ENCODE assay signal across 10 cellular contexts in the genomic region with DNA sequence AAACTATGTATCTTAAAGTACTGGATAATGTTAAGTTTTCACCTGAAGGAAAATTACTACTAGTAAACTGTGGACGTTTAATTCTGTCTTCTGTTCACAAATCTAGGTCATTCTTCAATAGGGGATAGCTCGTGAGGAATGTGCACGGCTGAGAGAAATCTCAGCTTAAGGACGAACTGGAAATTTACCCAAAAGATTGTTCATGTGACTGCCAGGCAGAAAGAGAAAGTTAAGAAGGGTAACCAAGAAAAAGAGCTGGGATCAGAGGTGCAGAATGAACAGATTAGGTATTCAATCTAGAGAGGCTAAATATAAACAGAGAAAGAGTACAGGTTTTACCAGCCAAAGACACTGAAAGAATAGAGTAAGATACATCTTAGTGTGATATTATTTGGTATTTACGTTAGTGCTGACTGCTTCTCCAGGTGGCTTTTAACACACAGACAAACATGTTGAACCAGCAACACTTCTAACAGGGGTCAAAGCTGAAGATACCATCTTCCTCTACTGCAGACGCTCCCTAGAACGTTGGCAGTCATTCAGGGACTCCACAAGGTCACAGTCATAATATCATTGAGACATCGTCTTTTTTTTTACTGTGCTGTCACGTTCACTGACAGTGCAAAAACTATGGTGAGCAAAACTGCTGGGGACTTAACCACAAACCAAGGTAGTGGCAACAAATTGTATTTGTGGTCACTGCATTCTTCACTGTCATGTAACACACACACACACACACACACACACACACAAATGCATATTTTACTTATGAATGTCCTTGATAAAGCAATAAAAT.
A peak's percentile ranks its signal among the peaks of the same experiment; 100 is the strongest.
DNase-seq lines count a peak whose midpoint lies in the region; TF ChIP-seq lines count a peak whose summit lies in the region.
"Had no signal": no experiment of that assay in that cellular context is flagged by ENCODE, and none has a peak within 500 bp of the region (broad histone marks: within the 10 kb centered on the region; RNA-seq: fewer than 3 reads in every experiment).

No MANE protein-coding gene starts in this region.

- peak overlapping the region; percentile 24 for H3K27ac Mint-ChIP-seq in activated naive CD4-positive, alpha-beta T cell treated with anti-CD3 and anti-CD28 coated beads, Interleukin-2, amount 10 ng/mL, durations not matched to agents 7 days and 5 days
- H3K27ac Mint-ChIP-seq in stimulated activated naive CD8-positive, alpha-beta T cell treated with anti-CD3 and anti-CD28 coated beads, Interleukin-15, Interleukin-2, amounts not matched to agents 100 ng/mL and 50 ng/mL, for 24 hours, result no peak overlapping the region
- H3K27ac Mint-ChIP-seq in endodermal cell, result no peak overlapping the region

- H3K9me3 ChIP-seq in fibroblast of lung (ENCODE audit: control insufficient read depth, insufficient read depth, low read depth, low read length) (no peaks in the 10 kb centered on the region), endodermal cell (ENCODE audit: control insufficient read depth, low read length) (peaks cover 14% of the 10 kb centered on the region)

- no peaks in the 10 kb centered on the region for H3K36me3 ChIP-seq in fibroblast of lung (ENCODE audit: control insufficient read depth, insufficient read depth, low read length)
- no peaks in the 10 kb centered on the region for H3K36me3 ChIP-seq in endodermal cell (ENCODE audit: control insufficient read depth, insufficient read depth, low read length)

- peaks cover 11% of the 10 kb centered on the region for H3K36me3 Mint-ChIP-seq in activated naive CD4-positive, alpha-beta T cell treated with anti-CD3 and anti-CD28 coated beads, Interleukin-2, amount 10 ng/mL, durations not matched to agents 7 days and 5 days
- peaks cover 11% of the 10 kb centered on the region for H3K36me3 Mint-ChIP-seq in stimulated activated naive CD8-positive, alpha-beta T cell treated with anti-CD3 and anti-CD28 coated beads, Interleukin-15, Interleukin-2, amounts not matched to agents 100 ng/mL and 50 ng/mL, for 24 hours (ENCODE audit: low read depth)
- H3K36me3 Mint-ChIP-seq in endodermal cell (ENCODE audit: low read depth), result peaks cover 3% of the 10 kb centered on the region

- no peaks in the 10 kb centered on the region for H3K27me3 Mint-ChIP-seq in activated naive CD4-positive, alpha-beta T cell treated with anti-CD3 and anti-CD28 coated beads, Interleukin-2, amount 10 ng/mL, durations not matched to agents 7 days and 5 days
- no peaks in the 10 kb centered on the region for H3K27me3 Mint-ChIP-seq in stimulated activated naive CD8-positive, alpha-beta T cell treated with anti-CD3 and anti-CD28 coated beads, Interleukin-15, Interleukin-2, amounts not matched to agents 100 ng/mL and 50 ng/mL, for 24 hours
- H3K27me3 Mint-ChIP-seq in endodermal cell (ENCODE audit: insufficient read depth), result no peaks in the 10 kb centered on the region

- H3K27me3 ChIP-seq in fibroblast of lung (ENCODE audit: control insufficient read depth, insufficient read depth, low read length), result no peaks in the 10 kb centered on the region
- H3K27me3 ChIP-seq in endodermal cell (ENCODE audit: control insufficient read depth, insufficient read depth, low read length, poor library complexity, severe bottlenecking), result no peaks in the 10 kb centered on the region

- TF ChIP-seq CTCF in fibroblast of lung (conservative IDR thresholded peaks at IDR 0.05 in 1 of 2, IDR thresholded peaks at IDR 0.05 in 1 of 2; ENCODE audit: low read depth in 1 of 2, low read length in 2 of 2) (no peak), endodermal cell (conservative IDR thresholded peaks at IDR 0.05) (no peak)

- no peaks in the 10 kb centered on the region for H4K20me1 ChIP-seq in fibroblast of lung (ENCODE audit: control insufficient read depth, extremely low read depth, insufficient read depth, low read length)

- H3K9ac ChIP-seq in fibroblast of lung (ENCODE audit: insufficient read depth, low read length), result no peak overlapping the region
- H3K9ac ChIP-seq in endodermal cell (ENCODE audit: extremely low read depth, low read length, poor library complexity, severe bottlenecking), result no peak overlapping the region

- H3K27ac ChIP-seq in fibroblast of lung (ENCODE audit: insufficient read depth, low read length), result no peak overlapping the region
- H3K27ac ChIP-seq in endodermal cell (ENCODE audit: low read depth, low read length), result no peak overlapping the region

- peak overlapping the region; percentile 49 for H3K4me2 ChIP-seq in fibroblast of lung (ENCODE audit: extremely low read depth, insufficient read depth, low read length)

- H3K4me1 Mint-ChIP-seq in activated naive CD4-positive, alpha-beta T cell treated with anti-CD3 and anti-CD28 coated beads, Interleukin-2, amount 10 ng/mL, durations not matched to agents 7 days and 5 days, result peaks cover 49% of the 10 kb centered on the region
- H3K4me1 Mint-ChIP-seq in stimulated activated naive CD8-positive, alpha-beta T cell treated with anti-CD3 and anti-CD28 coated beads, Interleukin-15, Interleukin-2, amounts not matched to agents 100 ng/mL and 50 ng/mL, for 24 hours (ENCODE audit: low read depth), result peaks cover 34% of the 10 kb centered on the region
- H3K4me1 Mint-ChIP-seq in endodermal cell, result peaks cover 3% of the 10 kb centered on the region

- no peak for DNase-seq in activated naive CD4-positive, alpha-beta T cell treated with anti-CD3 and anti-CD28 coated beads, Interleukin-2, amount 10 ng/mL, durations not matched to agents 7 days and 5 days
- no peak for DNase-seq in activated naive CD4-positive, alpha-beta T cell treated with Interleukin-2 at 50 U/mL for 16 hours
- peak; percentile 72 for DNase-seq in RPMI8226
- DNase-seq in fibroblast of lung (ENCODE audit: low read depth in 2 of 2), result peak; percentile 28 to 71
- DNase-seq in D341Med (ENCODE audit: low spot score), result no peak
- no peak for DNase-seq in NCI-H1092 (lab: John Stamatoyannopoulos, UW)
- DNase-seq in endodermal cell, result no peak
- DNase-seq: left cardiac atrium, NCI-H146 had no signal

- no peaks in the 10 kb centered on the region for H3K4me1 ChIP-seq in fibroblast of lung (ENCODE audit: control insufficient read depth, extremely low read depth, insufficient read depth, low read length)
- H3K4me1 ChIP-seq in endodermal cell (ENCODE audit: control insufficient read depth, insufficient read depth, low read length), result no peaks in the 10 kb centered on the region

- no peaks in the 10 kb centered on the region for H3K79me2 ChIP-seq in fibroblast of lung (ENCODE audit: control insufficient read depth, insufficient read depth, low read length)

- no peak overlapping the region for H3K4me3 Mint-ChIP-seq in activated naive CD4-positive, alpha-beta T cell treated with anti-CD3 and anti-CD28 coated beads, Interleukin-2, amount 10 ng/mL, durations not matched to agents 7 days and 5 days
- peak overlapping the region; percentile 3 for H3K4me3 Mint-ChIP-seq in stimulated activated naive CD8-positive, alpha-beta T cell treated with anti-CD3 and anti-CD28 coated beads, Interleukin-15, Interleukin-2, amounts not matched to agents 100 ng/mL and 50 ng/mL, for 24 hours
- H3K4me3 Mint-ChIP-seq in endodermal cell, result no peak overlapping the region

- peak overlapping the region; percentile 12 for H2AFZ ChIP-seq in fibroblast of lung (ENCODE audit: low read length)

- peaks cover 25% of the 10 kb centered on the region for H3K9me3 Mint-ChIP-seq in activated naive CD4-positive, alpha-beta T cell treated with anti-CD3 and anti-CD28 coated beads, Interleukin-2, amount 10 ng/mL, durations not matched to agents 7 days and 5 days
- peaks cover 8% of the 10 kb centered on the region for H3K9me3 Mint-ChIP-seq in stimulated activated naive CD8-positive, alpha-beta T cell treated with anti-CD3 and anti-CD28 coated beads, Interleukin-15, Interleukin-2, amounts not matched to agents 100 ng/mL and 50 ng/mL, for 24 hours
- H3K9me3 Mint-ChIP-seq in endodermal cell, result peaks cover 14% of the 10 kb centered on the region

- no peak overlapping the region for H3K4me3 ChIP-seq in fibroblast of lung (replicated peaks in 1 of 4; ENCODE audit: control extremely low read depth in 1 of 4, insufficient read depth in 1 of 4, low read depth in 3 of 4, low read length in 4 of 4)
- no peak overlapping the region for H3K4me3 ChIP-seq in endodermal cell (ENCODE audit: low read length)

- WGBS in endodermal cell (ENCODE audit: insufficient coverage in 1 of 2, insufficient read length in 1 of 2), 2 experiments, result 90 to 94% methylated on average over 8 to 9 of the region's 9 CpGs

- CTCF ChIA-PET in activated naive CD4-positive, alpha-beta T cell treated with anti-CD3 and anti-CD28 coated beads, Interleukin-2, amount 10 ng/mL, durations not matched to agents 7 days and 5 days (lab: Charles Lee), result no interaction called here

Comparison
In these comparisons a context has a peak if more than half of its experiments do, and no peak if none do; other contexts are left out.
1. DNase-seq: peak in RPMI8226 (single experiment) and fibroblast of lung (2 of 2); none in activated naive CD4-positive, alpha-beta T cell treated with anti-CD3 and anti-CD28 coated beads, Interleukin-2, amount 10 ng/mL, durations not matched to agents 7 days and 5 days (single experiment), activated naive CD4-positive, alpha-beta T cell treated with Interleukin-2 at 50 U/mL for 16 hours (single experiment), D341Med (single experiment), NCI-H1092 (single experiment) and endodermal cell (single experiment).